Comparison of ENCODE assay signal across 1 cellular context in the genomic region with DNA sequence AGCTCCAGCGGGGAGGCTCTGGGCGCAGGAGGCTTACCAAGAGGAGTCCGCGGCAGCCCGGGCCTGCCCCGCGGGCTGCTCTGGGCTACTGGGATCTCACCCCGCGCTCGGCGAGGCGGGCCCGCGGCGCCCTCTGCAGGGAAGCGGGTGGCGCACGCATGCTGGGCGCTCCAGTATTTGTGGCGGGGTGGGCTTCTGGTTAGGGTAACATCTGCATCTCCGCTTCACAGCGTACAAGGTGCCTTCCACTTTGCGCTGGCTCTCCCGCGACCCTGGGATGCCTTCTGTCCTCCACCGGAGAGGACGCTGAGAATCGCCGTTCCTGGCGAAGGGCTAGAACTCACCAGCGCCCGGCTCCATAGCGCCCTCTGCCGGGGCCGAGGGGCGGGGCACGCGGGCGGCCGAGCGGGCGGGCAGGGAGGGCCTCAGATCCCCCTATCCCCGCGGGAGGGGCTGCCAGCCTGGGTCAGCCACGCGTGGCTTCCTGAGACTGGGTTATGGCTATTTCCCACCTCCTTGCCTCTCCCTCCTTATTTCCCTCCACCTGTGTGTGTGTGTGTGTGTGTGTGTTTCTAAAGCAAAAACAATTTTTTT.
TF ChIP-seq lines count a peak whose summit lies in the region.

No MANE protein-coding gene starts in this region.

TF ChIP-seq in HEK293, 187 proteins besides CTCF, POLR2A, EP300 and RAD21 (continued from another document):
- TF ChIP-seq, protein P1, sequence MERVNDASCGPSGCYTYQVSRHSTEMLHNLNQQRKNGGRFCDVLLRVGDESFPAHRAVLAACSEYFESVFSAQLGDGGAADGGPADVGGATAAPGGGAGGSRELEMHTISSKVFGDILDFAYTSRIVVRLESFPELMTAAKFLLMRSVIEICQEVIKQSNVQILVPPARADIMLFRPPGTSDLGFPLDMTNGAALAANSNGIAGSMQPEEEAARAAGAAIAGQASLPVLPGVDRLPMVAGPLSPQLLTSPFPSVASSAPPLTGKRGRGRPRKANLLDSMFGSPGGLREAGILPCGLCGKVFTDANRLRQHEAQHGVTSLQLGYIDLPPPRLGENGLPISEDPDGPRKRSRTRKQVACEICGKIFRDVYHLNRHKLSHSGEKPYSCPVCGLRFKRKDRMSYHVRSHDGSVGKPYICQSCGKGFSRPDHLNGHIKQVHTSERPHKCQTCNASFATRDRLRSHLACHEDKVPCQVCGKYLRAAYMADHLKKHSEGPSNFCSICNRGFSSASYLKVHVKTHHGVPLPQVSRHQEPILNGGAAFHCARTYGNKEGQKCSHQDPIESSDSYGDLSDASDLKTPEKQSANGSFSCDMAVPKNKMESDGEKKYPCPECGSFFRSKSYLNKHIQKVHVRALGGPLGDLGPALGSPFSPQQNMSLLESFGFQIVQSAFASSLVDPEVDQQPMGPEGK (tag by site-specific recombination; IDR thresholded peaks at IDR 0.05): peak; percentile 96
- TF ChIP-seq ZXDB (tag by site-specific recombination; IDR thresholded peaks at IDR 0.05) (peak; percentile 64), ZNF324 (tag by site-specific recombination; IDR thresholded peaks at IDR 0.05) (peak; percentile 82), ZBTB26 (tag by site-specific recombination; optimal IDR thresholded peaks at IDR 0.05) (peak; percentile 84), PRDM4 (tag by site-specific recombination; IDR thresholded peaks at IDR 0.05) (0 out of 2 replicates have a peak, but pooled peaks have one; percentile 16), ZNF248 (tag by site-specific recombination; IDR thresholded peaks at IDR 0.05) (no peak), ZBTB17 (tag by site-specific recombination; IDR thresholded peaks at IDR 0.05) (peak; percentile 89), EGR2 (tag by site-specific recombination; IDR thresholded peaks at IDR 0.05; ENCODE audit: low read depth) (no peak), ZNF24 (tag by site-specific recombination; IDR thresholded peaks at IDR 0.05) (peak; percentile 40; the same call in 1 of the 2 replicates), OSR2 (tag by site-specific recombination; IDR thresholded peaks at IDR 0.05) (peak; percentile 30; the same call in 1 of the 2 replicates), ZNF561 (tag by site-specific recombination; IDR thresholded peaks at IDR 0.05; ENCODE audit: borderline replicate concordance) (peak; percentile 94), ZNF580 (tag by site-specific recombination; IDR thresholded peaks at IDR 0.05) (no peak; the same call in 1 of the 2 replicates), IKZF3 (tag by site-specific recombination; IDR thresholded peaks at IDR 0.05) (0 out of 2 replicates have a peak, but pooled peaks have one; percentile 37), ZNF501 (tag by site-specific recombination; IDR thresholded peaks at IDR 0.05) (peak; percentile 95), ZNF707 (tag by site-specific recombination; IDR thresholded peaks at IDR 0.05) (no peak), KLF8 (tag by site-specific recombination; IDR thresholded peaks at IDR 0.05) (peak; percentile 41; the same call in 1 of the 2 replicates), ZNF529 (tag by site-specific recombination; IDR thresholded peaks at IDR 0.05; ENCODE audit: insufficient replicate concordance) (no peak), ZNF544 (tag by site-specific recombination; IDR thresholded peaks at IDR 0.05) (no peak), ZNF404 (tag by site-specific recombination; IDR thresholded peaks at IDR 0.05) (no peak), SP7 (tag by site-specific recombination; IDR thresholded peaks at IDR 0.05) (peak; percentile 87), ZNF19 (tag by site-specific recombination; IDR thresholded peaks at IDR 0.05; ENCODE audit: low read depth) (no peak), ZNF366 (tag by site-specific recombination; conservative IDR thresholded peaks at IDR 0.05) (peak; percentile 81), ZSCAN30 (tag by site-specific recombination; IDR thresholded peaks at IDR 0.05) (peak; percentile 83), ZNF274 (IDR thresholded peaks at IDR 0.05; ENCODE audit: low read length) (no peak), ZNF274 (tag by site-specific recombination; IDR thresholded peaks at IDR 0.05; ENCODE audit: borderline replicate concordance) (no peak)
- TF ChIP-seq, protein P2, sequence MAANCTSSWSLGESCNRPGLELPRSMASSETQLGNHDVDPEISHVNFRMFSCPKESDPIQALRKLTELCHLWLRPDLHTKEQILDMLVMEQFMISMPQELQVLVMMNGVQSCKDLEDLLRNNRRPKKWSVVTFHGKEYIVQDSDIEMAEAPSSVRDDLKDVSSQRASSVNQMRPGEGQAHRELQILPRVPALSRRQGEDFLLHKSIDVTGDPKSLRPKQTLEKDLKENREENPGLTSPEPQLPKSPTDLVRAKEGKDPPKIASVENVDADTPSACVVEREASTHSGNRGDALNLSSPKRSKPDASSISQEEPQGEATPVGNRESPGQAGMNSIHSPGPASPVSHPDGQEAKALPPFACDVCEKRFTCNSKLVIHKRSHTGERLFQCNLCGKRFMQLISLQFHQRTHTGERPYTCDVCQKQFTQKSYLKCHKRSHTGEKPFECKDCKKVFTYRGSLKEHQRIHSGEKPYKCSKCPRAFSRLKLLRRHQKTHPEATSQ (tag by site-specific recombination; IDR thresholded peaks at IDR 0.05): peak; percentile 89; the same call in 1 of the 2 replicates
- TF ChIP-seq, protein P3, sequence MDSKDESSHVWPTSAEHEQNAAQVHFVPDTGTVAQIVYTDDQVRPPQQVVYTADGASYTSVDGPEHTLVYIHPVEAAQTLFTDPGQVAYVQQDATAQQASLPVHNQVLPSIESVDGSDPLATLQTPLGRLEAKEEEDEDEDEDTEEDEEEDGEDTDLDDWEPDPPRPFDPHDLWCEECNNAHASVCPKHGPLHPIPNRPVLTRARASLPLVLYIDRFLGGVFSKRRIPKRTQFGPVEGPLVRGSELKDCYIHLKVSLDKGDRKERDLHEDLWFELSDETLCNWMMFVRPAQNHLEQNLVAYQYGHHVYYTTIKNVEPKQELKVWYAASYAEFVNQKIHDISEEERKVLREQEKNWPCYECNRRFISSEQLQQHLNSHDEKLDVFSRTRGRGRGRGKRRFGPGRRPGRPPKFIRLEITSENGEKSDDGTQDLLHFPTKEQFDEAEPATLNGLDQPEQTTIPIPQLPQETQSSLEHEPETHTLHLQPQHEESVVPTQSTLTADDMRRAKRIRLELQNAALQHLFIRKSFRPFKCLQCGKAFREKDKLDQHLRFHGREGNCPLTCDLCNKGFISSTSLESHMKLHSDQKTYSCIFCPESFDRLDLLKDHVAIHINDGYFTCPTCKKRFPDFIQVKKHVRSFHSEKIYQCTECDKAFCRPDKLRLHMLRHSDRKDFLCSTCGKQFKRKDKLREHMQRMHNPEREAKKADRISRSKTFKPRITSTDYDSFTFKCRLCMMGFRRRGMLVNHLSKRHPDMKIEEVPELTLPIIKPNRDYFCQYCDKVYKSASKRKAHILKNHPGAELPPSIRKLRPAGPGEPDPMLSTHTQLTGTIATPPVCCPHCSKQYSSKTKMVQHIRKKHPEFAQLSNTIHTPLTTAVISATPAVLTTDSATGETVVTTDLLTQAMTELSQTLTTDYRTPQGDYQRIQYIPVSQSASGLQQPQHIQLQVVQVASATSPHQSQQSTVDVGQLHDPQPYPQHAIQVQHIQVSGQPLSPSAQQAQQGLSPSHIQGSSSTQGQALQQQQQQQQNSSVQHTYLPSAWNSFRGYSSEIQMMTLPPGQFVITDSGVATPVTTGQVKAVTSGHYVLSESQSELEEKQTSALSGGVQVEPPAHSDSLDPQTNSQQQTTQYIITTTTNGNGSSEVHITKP (tag by site-specific recombination; IDR thresholded peaks at IDR 0.05): peak; percentile 54; the same call in 1 of the 2 replicates
- TF ChIP-seq, protein P4, sequence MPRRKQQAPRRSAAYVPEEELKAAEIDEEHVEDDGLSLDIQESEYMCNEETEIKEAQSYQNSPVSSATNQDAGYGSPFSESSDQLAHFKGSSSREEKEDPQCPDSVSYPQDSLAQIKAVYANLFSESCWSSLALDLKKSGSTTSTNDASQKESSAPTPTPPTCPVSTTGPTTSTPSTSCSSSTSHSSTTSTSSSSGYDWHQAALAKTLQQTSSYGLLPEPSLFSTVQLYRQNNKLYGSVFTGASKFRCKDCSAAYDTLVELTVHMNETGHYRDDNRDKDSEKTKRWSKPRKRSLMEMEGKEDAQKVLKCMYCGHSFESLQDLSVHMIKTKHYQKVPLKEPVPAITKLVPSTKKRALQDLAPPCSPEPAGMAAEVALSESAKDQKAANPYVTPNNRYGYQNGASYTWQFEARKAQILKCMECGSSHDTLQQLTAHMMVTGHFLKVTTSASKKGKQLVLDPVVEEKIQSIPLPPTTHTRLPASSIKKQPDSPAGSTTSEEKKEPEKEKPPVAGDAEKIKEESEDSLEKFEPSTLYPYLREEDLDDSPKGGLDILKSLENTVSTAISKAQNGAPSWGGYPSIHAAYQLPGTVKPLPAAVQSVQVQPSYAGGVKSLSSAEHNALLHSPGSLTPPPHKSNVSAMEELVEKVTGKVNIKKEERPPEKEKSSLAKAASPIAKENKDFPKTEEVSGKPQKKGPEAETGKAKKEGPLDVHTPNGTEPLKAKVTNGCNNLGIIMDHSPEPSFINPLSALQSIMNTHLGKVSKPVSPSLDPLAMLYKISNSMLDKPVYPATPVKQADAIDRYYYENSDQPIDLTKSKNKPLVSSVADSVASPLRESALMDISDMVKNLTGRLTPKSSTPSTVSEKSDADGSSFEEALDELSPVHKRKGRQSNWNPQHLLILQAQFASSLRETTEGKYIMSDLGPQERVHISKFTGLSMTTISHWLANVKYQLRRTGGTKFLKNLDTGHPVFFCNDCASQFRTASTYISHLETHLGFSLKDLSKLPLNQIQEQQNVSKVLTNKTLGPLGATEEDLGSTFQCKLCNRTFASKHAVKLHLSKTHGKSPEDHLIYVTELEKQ (tag by site-specific recombination; IDR thresholded peaks at IDR 0.05; ENCODE audit: borderline replicate concordance): 0 out of 2 replicates have a peak, but pooled peaks have one; percentile 4
TF ChIP-seq in HEK293: peak in this region for 50.
